8 cellular contexts compared by ENCODE assay signal in the genomic region with DNA sequence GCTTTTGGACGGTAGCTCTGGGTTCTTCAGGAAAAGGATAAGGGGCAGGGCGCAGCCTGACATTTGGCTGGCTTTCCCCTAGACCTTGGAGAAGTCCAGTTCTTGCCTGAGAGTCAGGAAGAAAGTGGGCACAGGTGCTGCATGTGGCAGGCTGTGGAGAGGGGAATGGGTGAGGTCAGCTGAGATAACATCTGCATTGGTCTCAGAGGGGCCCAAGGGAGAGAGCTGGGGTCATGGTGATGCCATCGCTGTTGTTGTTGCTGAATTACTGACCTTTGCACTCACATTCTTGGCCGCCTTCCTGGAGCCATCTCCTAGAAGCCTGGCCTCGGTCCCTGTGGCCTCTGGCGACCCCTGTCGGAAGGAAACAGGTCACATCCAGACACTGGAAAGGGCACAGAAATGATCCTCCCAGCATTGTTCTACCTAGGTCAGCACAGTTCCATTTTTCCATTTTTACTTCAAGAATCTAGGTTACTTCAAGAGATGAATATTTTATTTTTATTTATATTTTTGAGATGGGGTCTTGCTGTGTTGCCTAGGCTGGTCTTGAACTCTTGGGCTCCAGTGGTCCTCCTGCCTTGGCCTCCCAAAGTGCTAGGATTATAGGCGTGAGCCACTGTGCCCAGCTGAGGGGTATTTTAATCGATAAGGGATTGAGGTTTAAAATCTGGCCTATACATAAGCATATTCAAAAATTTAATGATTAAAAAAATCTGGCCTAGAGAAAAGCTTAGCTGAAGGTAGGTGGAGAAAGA. TPM values are rescaled to one million over a fixed set of nuclear protein-coding genes. Genes with fewer than 3 reads are reported as not detected.
DNase-seq lines count a peak whose midpoint lies in the region; ATAC-seq and TF ChIP-seq lines count a peak whose summit lies in the region.

No MANE protein-coding gene starts in this region.

- DNase-seq in EL (peak; percentile 80), LoVo (ENCODE audit: low spot score) (peak; percentile 88), UCSD-AML1 (lab: John Stamatoyannopoulos, UW; ENCODE audit: unreplicated experiment) (peak; percentile 67), brain microvascular endothelial cell (peak; percentile 40), kidney epithelial cell (ENCODE audit: low read depth) (no peak)
- peak; percentile 53 to 61 for DNase-seq in stimulated activated CD4-positive, alpha-beta T cell treated with anti-CD3 and anti-CD28 coated beads, Interleukin-1b, Interleukin-23, amount 100 ng/mL, for 4 hours (ENCODE audit: low read depth in 2 of 2)

- in situ Hi-C loops in brain microvascular endothelial cell (cut with HindIII; ENCODE audit: low pct_ligation_motif_present, low sequenced_read_pairs): no loop called here

- no peak overlapping the region for H3K4me3 ChIP-seq in brain microvascular endothelial cell (ENCODE audit: low read depth, low read length)
- H3K4me3 ChIP-seq in kidney epithelial cell (ENCODE audit: low read depth, low read length): no peak overlapping the region

- ATAC-seq in HG02973 (IDR thresholded peaks at IDR 0.05; ENCODE audit: unreplicated experiment): no peak
- no peak for ATAC-seq in HG02763 (IDR thresholded peaks at IDR 0.05; ENCODE audit: unreplicated experiment)

- no peak overlapping the region for H3K27ac ChIP-seq in brain microvascular endothelial cell

- H3K36me3 ChIP-seq in brain microvascular endothelial cell (replicated peaks): no peaks in the 10 kb centered on the region
- H3K36me3 ChIP-seq in kidney epithelial cell (ENCODE audit: control insufficient read depth, insufficient read depth, low read length): no peaks in the 10 kb centered on the region

- H3K27me3 ChIP-seq in brain microvascular endothelial cell (replicated peaks) (no peaks in the 10 kb centered on the region), kidney epithelial cell (ENCODE audit: control insufficient read depth, insufficient read depth, low read length) (no peaks in the 10 kb centered on the region)

- peak; percentile 81 for TF ChIP-seq CTCF in brain microvascular endothelial cell (IDR thresholded peaks at IDR 0.05; ENCODE audit: low read depth, low read length, missing control alignments)
- peak; percentile 79 for TF ChIP-seq CTCF in kidney epithelial cell (IDR thresholded peaks at IDR 0.05; ENCODE audit: insufficient read depth, low read length, poor library complexity, severe bottlenecking)

RNA-seq across cellular contexts. Expression of a gene that starts 6.5 kb away (rescaled TPM):
- total RNA-seq in kidney epithelial cell: 3.7 and 7.5 TPM in 2 replicates

RNA-seq across cellular contexts. Expression of a gene that starts 9.1 kb away (rescaled TPM):
- not detected in 2 replicates for total RNA-seq in kidney epithelial cell

RNA-seq across cellular contexts. Expression of a gene that starts 43.6 kb away (rescaled TPM):
- total RNA-seq in kidney epithelial cell: not detected in 2 replicates
